Comparison of ENCODE assay signal across 9 cellular contexts in the genomic region with DNA sequence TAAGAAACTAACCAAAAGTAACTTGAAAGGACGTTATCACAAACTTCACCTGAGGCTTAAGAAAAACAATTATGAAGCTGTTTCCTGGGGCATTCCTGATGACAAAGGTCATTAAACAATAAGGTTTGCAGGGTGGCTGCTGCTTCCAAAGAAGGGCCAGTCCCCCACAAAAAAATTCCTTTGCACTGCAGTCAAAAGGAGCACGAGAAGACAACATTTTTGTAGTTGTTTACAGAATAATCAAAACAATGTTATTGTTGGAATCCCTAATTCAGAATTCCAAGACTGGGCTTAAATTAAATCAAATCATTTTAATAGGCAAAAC. TPM values are rescaled to one million over a fixed set of nuclear protein-coding genes. Genes with fewer than 3 reads are reported as not detected.
DNase-seq lines count a peak whose midpoint lies in the region; ATAC-seq and TF ChIP-seq lines count a peak whose summit lies in the region.
"Had no signal": no experiment of that assay in that cellular context is flagged by ENCODE, and none has a peak within 500 bp of the region (broad histone marks: within the 10 kb centered on the region; RNA-seq: fewer than 3 reads in every experiment).

No MANE protein-coding gene starts in this region.

- H3K4me3 Mint-ChIP-seq in GM23338 = peak overlapping the region; percentile 67

- no peak overlapping the region for H2AFZ ChIP-seq in GM23338

- TF ChIP-seq CTCF in GM23338 (conservative IDR thresholded peaks at IDR 0.05; ENCODE audit: low read depth in 2 of 2) (no peak), VCaP (conservative IDR thresholded peaks at IDR 0.05) (no peak)

- H3K4me1 Mint-ChIP-seq in GM23338 = peaks cover 42% of the 10 kb centered on the region

- peak overlapping the region; percentile 97 for H3K27ac Mint-ChIP-seq in GM23338

- peak overlapping the region; percentile 58 for H3K4me2 ChIP-seq in GM23338

- ATAC-seq in GM23338 = peak; percentile 34
- ATAC-seq in left ventricle myocardium superior = peak; percentile 5
- no peak for ATAC-seq in GM21390 (IDR thresholded peaks at IDR 0.05; ENCODE audit: unreplicated experiment)
- ATAC-seq in HG02973 (IDR thresholded peaks at IDR 0.05; ENCODE audit: unreplicated experiment) = no peak

- H3K4me3 ChIP-seq in GM23338 = peak overlapping the region; percentile 34
- no peak overlapping the region for H3K4me3 ChIP-seq in skeletal muscle tissue (ENCODE audit: low read length in 3 of 3)
- H3K4me3 ChIP-seq: gastroesophageal sphincter had no signal

- DNase-seq in GM23338 (ENCODE audit: low spot score) (peak; percentile 75), left ventricle myocardium superior (no peak), NCI-H82 (lab: John Stamatoyannopoulos, UW) (no peak), NCI-H82 treated with DMSO at 0.1 percent for 48 hours (lab: John Stamatoyannopoulos, UW; ENCODE audit: unreplicated experiment) (no peak)

- no peaks in the 10 kb centered on the region for H3K9me3 Mint-ChIP-seq in GM23338

- H3K27ac ChIP-seq in GM23338 (ENCODE audit: low read depth) (peak overlapping the region; percentile 95), VCaP (peak overlapping the region; percentile 97), skeletal muscle tissue (ENCODE audit: low read depth, low read length) (peak overlapping the region; percentile 46)

- H3K9me2 ChIP-seq in GM23338 (ENCODE audit: insufficient read depth) = no peaks in the 10 kb centered on the region

- H3K27me3 ChIP-seq in GM23338 (ENCODE audit: insufficient read depth) = no peaks in the 10 kb centered on the region
- H3K27me3 ChIP-seq in skeletal muscle tissue (ENCODE audit: control insufficient read depth in 3 of 3, insufficient read depth in 3 of 3, low read length in 3 of 3) = no peaks in the 10 kb centered on the region
- H3K27me3 ChIP-seq: gastroesophageal sphincter had no signal

- peaks cover 23% of the 10 kb centered on the region for H3K79me2 ChIP-seq in GM23338 (replicated peaks; ENCODE audit: insufficient read depth)

- no peaks in the 10 kb centered on the region for H3K27me3 Mint-ChIP-seq in GM23338 (ENCODE audit: insufficient read depth, low read depth, poor library complexity)

- no peaks in the 10 kb centered on the region for H3K36me3 Mint-ChIP-seq in GM23338 (ENCODE audit: low read depth)

- H4K20me1 ChIP-seq in GM23338 (replicated peaks; ENCODE audit: insufficient read depth) = no peaks in the 10 kb centered on the region

- no peaks in the 10 kb centered on the region; the same call in 1 of the 2 replicates for H3F3A ChIP-seq in GM23338 (replicated peaks; ENCODE audit: low read depth)

- H3K36me3 ChIP-seq in GM23338 (ENCODE audit: insufficient read depth) (no peaks in the 10 kb centered on the region), skeletal muscle tissue (ENCODE audit: control insufficient read depth in 3 of 3, insufficient read depth in 3 of 3, low read length in 3 of 3) (no peaks in the 10 kb centered on the region)
- H3K36me3 ChIP-seq: gastroesophageal sphincter had no signal

- intact Hi-C loops in left ventricle myocardium superior (cut with micrococcal nuclease) = no loop called here

- H3K4me1 ChIP-seq in GM23338 (ENCODE audit: insufficient read depth) (peaks cover 32% of the 10 kb centered on the region), skeletal muscle tissue (ENCODE audit: control insufficient read depth in 3 of 3, insufficient read depth in 3 of 3, low read length in 3 of 3) (peaks cover 6 to 12% (median 6%) of the 10 kb centered on the region in 3 donors)

- H3K9ac ChIP-seq in skeletal muscle tissue (ENCODE audit: low read depth in 1 of 3, low read length in 3 of 3) = peak overlapping the region in 1 of 3 donors; percentile 48

- H3K9me3 ChIP-seq in skeletal muscle tissue (ENCODE audit: control insufficient read depth in 3 of 3, low read length in 3 of 3) = no peaks in the 10 kb centered on the region
- H3K9me3 ChIP-seq: gastroesophageal sphincter had no signal

TF ChIP-seq in GM23338, 12 proteins besides CTCF, POLR2A, EP300 and RAD21 (continues in another document):
- TF ChIP-seq NANOG (IDR thresholded peaks at IDR 0.05; ENCODE audit: borderline replicate concordance) (no peak), EZH2phosphoT487 (IDR thresholded peaks at IDR 0.05; ENCODE audit: unreplicated experiment) (no peak), STAT1 (IDR thresholded peaks at IDR 0.05; ENCODE audit: unreplicated experiment) (no peak), EZH2 (IDR thresholded peaks at IDR 0.05; ENCODE audit: low read depth, unreplicated experiment) (no peak)
- TF ChIP-seq, protein P1, sequence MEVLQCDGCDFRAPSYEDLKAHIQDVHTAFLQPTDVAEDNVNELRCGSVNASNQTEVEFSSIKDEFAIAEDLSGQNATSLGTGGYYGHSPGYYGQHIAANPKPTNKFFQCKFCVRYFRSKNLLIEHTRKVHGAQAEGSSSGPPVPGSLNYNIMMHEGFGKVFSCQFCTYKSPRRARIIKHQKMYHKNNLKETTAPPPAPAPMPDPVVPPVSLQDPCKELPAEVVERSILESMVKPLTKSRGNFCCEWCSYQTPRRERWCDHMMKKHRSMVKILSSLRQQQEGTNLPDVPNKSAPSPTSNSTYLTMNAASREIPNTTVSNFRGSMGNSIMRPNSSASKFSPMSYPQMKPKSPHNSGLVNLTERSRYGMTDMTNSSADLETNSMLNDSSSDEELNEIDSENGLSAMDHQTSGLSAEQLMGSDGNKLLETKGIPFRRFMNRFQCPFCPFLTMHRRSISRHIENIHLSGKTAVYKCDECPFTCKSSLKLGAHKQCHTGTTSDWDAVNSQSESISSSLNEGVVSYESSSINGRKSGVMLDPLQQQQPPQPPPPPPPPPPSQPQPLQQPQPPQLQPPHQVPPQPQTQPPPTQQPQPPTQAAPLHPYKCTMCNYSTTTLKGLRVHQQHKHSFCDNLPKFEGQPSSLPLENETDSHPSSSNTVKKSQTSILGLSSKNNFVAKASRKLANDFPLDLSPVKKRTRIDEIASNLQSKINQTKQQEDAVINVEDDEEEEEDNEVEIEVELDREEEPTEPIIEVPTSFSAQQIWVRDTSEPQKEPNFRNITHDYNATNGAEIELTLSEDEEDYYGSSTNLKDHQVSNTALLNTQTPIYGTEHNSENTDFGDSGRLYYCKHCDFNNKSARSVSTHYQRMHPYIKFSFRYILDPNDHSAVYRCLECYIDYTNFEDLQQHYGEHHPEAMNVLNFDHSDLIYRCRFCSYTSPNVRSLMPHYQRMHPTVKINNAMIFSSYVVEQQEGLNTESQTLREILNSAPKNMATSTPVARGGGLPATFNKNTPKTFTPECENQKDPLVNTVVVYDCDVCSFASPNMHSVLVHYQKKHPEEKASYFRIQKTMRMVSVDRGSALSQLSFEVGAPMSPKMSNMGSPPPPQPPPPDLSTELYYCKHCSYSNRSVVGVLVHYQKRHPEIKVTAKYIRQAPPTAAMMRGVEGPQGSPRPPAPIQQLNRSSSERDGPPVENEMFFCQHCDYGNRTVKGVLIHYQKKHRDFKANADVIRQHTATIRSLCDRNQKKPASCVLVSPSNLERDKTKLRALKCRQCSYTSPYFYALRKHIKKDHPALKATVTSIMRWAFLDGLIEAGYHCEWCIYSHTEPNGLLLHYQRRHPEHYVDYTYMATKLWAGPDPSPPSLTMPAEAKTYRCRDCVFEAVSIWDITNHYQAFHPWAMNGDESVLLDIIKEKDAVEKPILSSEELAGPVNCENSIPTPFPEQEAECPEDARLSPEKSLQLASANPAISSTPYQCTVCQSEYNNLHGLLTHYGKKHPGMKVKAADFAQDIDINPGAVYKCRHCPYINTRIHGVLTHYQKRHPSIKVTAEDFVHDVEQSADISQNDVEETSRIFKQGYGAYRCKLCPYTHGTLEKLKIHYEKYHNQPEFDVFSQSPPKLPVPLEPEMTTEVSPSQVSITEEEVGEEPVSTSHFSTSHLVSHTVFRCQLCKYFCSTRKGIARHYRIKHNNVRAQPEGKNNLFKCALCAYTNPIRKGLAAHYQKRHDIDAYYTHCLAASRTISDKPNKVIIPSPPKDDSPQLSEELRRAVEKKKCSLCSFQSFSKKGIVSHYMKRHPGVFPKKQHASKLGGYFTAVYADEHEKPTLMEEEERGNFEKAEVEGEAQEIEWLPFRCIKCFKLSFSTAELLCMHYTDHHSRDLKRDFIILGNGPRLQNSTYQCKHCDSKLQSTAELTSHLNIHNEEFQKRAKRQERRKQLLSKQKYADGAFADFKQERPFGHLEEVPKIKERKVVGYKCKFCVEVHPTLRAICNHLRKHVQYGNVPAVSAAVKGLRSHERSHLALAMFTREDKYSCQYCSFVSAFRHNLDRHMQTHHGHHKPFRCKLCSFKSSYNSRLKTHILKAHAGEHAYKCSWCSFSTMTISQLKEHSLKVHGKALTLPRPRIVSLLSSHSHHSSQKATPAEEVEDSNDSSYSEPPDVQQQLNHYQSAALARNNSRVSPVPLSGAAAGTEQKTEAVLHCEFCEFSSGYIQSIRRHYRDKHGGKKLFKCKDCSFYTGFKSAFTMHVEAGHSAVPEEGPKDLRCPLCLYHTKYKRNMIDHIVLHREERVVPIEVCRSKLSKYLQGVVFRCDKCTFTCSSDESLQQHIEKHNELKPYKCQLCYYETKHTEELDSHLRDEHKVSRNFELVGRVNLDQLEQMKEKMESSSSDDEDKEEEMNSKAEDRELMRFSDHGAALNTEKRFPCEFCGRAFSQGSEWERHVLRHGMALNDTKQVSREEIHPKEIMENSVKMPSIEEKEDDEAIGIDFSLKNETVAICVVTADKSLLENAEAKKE (CRISPR knock-in tag; IDR thresholded peaks at IDR 0.05) = no peak
- TF ChIP-seq, protein P2, sequence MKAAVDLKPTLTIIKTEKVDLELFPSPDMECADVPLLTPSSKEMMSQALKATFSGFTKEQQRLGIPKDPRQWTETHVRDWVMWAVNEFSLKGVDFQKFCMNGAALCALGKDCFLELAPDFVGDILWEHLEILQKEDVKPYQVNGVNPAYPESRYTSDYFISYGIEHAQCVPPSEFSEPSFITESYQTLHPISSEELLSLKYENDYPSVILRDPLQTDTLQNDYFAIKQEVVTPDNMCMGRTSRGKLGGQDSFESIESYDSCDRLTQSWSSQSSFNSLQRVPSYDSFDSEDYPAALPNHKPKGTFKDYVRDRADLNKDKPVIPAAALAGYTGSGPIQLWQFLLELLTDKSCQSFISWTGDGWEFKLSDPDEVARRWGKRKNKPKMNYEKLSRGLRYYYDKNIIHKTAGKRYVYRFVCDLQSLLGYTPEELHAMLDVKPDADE (IDR thresholded peaks at IDR 0.05) = no peak

RNA-seq across cellular contexts. Expression of a gene that starts 0.4 kb away (rescaled TPM):
- 27.4 and 29.2 TPM in 2 replicates for total RNA-seq in GM23338 (2014; rRNA removed; shearing (Covaris generic))
- 12.8 and 15.1 TPM in 2 replicates for polyA plus RNA-seq in GM23338 (2016; fragmentation: Nextera tagmentation; extraction: Ambion mirVana)
- total RNA-seq in left ventricle myocardium superior = 22.4 TPM
- 20.4 TPM for total RNA-seq in skeletal muscle tissue

RNA-seq across cellular contexts. Expression of a gene that starts 49.7 kb away (rescaled TPM):
- total RNA-seq in GM23338 (2014; rRNA removed; shearing (Covaris generic)) = 2.4 and 3.2 TPM in 2 replicates
- polyA plus RNA-seq in GM23338 (2016; fragmentation: Nextera tagmentation; extraction: Ambion mirVana) = 1.9 and 2.7 TPM in 2 replicates
- total RNA-seq in left ventricle myocardium superior = 0.32 TPM
- total RNA-seq in skeletal muscle tissue = 1,224 TPM
- total RNA-seq: gastroesophageal sphincter had no signal

Comparison
In these comparisons a context has a peak if more than half of its experiments do, and no peak if none do; other contexts are left out.
1. ATAC-seq: peak in GM23338 (single experiment) and left ventricle myocardium superior (single experiment); none in GM21390 (single experiment) and HG02973 (single experiment).
2. H3K27ac ChIP-seq: peak in every context shown above with its lines; median percentile 97 in VCaP; 95 in GM23338; 46 in skeletal muscle tissue.
3. RNA of a gene that starts 49.7 kb away (total RNA-seq): 1,224 TPM in skeletal muscle tissue (single experiment); 2.4 to 3.2 TPM in GM23338 and 0.32 TPM in left ventricle myocardium superior (single experiment); every median in the first group is over 100 times any median in the second.